In genomic region chr14:99981806-99982205, GRCh38 we compare ENCODE assay signal across 14 cellular contexts.
DNase-seq lines count a peak whose midpoint lies in the region; ATAC-seq, FAIRE-seq and TF ChIP-seq lines count a peak whose summit lies in the region.
"Had no signal": no experiment of that assay in that cellular context is flagged by ENCODE, and none has a peak within 500 bp of the region (broad histone marks: within the 10 kb centered on the region; RNA-seq: fewer than 3 reads in every experiment).

No MANE protein-coding gene starts in this region.

- H3K36me3 ChIP-seq in KOPT-K1 (ENCODE audit: insufficient read depth, low read length) = peaks cover 17% of the 10 kb centered on the region
- H3K36me3 ChIP-seq in K562 (ENCODE audit: control insufficient read depth, insufficient read depth, low read length) = no peaks in the 10 kb centered on the region
- no peaks in the 10 kb centered on the region for H3K36me3 ChIP-seq in osteoblast (ENCODE audit: insufficient read depth, low read length)
- H3K36me3 ChIP-seq: HAP-1, pancreas, suprapubic skin, upper lobe of left lung had no signal

- FAIRE-seq in K562 (lab: Jason Lieb, UNC) = peak; percentile 69
- FAIRE-seq: pancreas had no signal

- POLR2A ChIA-PET in K562 (lab: Yijun Ruan, JAX) = interaction anchor here (0.7 to 1.8 kb wide), 2 partner anchors 9 to 245 kb away, joined by 3 to 5 read pairs; no protein-coding TSS in a partner anchor

- H3K9ac ChIP-seq in K562 (ENCODE audit: insufficient read depth in 1 of 2, low read depth in 2 of 2, low read length in 2 of 2) = no peak overlapping the region

- in situ Hi-C loops in G401 (cut with HindIII; ENCODE audit: low sequenced_read_pairs) (no loop called here), K562 (cut with MboI) (loop anchor here (10.0 kb wide), 1 partner anchor 133 kb away; no protein-coding TSS in a partner anchor)

- H3K27me3 ChIP-seq in K562 (ENCODE audit: control insufficient read depth in 2 of 2, insufficient read depth in 2 of 2, low read length in 2 of 2) = no peaks in the 10 kb centered on the region
- H3K27me3 ChIP-seq in osteoblast (ENCODE audit: insufficient read depth, low read length) = no peaks in the 10 kb centered on the region
- H3K27me3 ChIP-seq: hepatocyte, pancreas, suprapubic skin, upper lobe of left lung had no signal

- no peak for TF ChIP-seq RAD21 in K562 (CRISPR knock-in tag; conservative IDR thresholded peaks at IDR 0.05 in 1 of 2, IDR thresholded peaks at IDR 0.05 in 1 of 2)

- 29% methylated on average over 5 of the region's 5 CpGs for WGBS in K562 (ENCODE audit: insufficient coverage, low coverage, missing lambda C conversion rate)

- no peak for TF ChIP-seq CTCF in K562 (IDR thresholded peaks at IDR 0.05 in 2 of 3, conservative IDR thresholded peaks at IDR 0.05 in 1 of 3; ENCODE audit: insufficient read depth in 2 of 3, low read depth in 1 of 3, low read length in 3 of 3)
- no peak for TF ChIP-seq CTCF in osteoblast (IDR thresholded peaks at IDR 0.05; ENCODE audit: extremely low read depth, low read depth, low read length)

- H3K27ac ChIP-seq in KOPT-K1 (ENCODE audit: low read depth, low read length, poor library complexity, severe bottlenecking) = peak overlapping the region; percentile 62
- H3K27ac ChIP-seq in K562 (ENCODE audit: extremely low read depth, low read depth, low read length) = no peak overlapping the region
- no peak overlapping the region for H3K27ac ChIP-seq in osteoblast (ENCODE audit: low read depth, low read length)
- H3K27ac ChIP-seq: hepatocyte, pancreas, skin epidermis, suprapubic skin, upper lobe of left lung had no signal

- H3K9me3 ChIP-seq in KOPT-K1 (ENCODE audit: insufficient read depth, low read length, poor library complexity, severe bottlenecking) (peaks cover 11% of the 10 kb centered on the region), K562 (replicated peaks; ENCODE audit: control insufficient read depth, insufficient read depth, low read depth, low read length) (no peaks in the 10 kb centered on the region), osteoblast (ENCODE audit: low read depth, low read length) (no peaks in the 10 kb centered on the region)
- H3K9me3 ChIP-seq: pancreas, suprapubic skin, upper lobe of left lung had no signal

- DNase-seq in G401 (ENCODE audit: low spot score) = peak; percentile 39
- DNase-seq in K562 (ENCODE audit: extremely low read depth in 1 of 4, low spot score in 3 of 4) = no peak
- DNase-seq in osteoblast (ENCODE audit: insufficient read length, low spot score, missing footprints) = no peak
- DNase-seq in stimulated activated naive CD4-positive, alpha-beta T cell (lab: John Stamatoyannopoulos, UW) = no peak
- no peak for DNase-seq in NCI-H2227 (lab: John Stamatoyannopoulos, UW; ENCODE audit: unreplicated experiment)
- DNase-seq: stimulated activated naive B cell treated with anti-CD40 and anti-IgM and Interleukin-4, amounts not matched to agents 10 μg/mL and 1 μg/mL and 100 μg/mL, for 72 hours had no signal

- H4K20me1 ChIP-seq in K562 (replicated peaks; ENCODE audit: control insufficient read depth, insufficient read depth, low read length) (no peaks in the 10 kb centered on the region), osteoblast (ENCODE audit: insufficient read depth, low read length) (no peaks in the 10 kb centered on the region)

- ATAC-seq in K562 = peak; percentile 73
- no peak for ATAC-seq in GM19351 (IDR thresholded peaks at IDR 0.05; ENCODE audit: unreplicated experiment)

- H3K4me1 ChIP-seq in K562 (replicated peaks in 1 of 2; ENCODE audit: control insufficient read depth in 2 of 2, insufficient read depth in 2 of 2, low read length in 2 of 2) (peaks cover 2 to 7% of the 10 kb centered on the region in 2 experiments; a peak in 3 of 5 replicates), osteoblast (ENCODE audit: insufficient read depth, low read length) (peaks cover 4% of the 10 kb centered on the region)
- H3K4me1 ChIP-seq: HAP-1 had no signal

- H3K4me2 ChIP-seq in K562 (ENCODE audit: insufficient read depth, low read length) = peak overlapping the region; percentile 53
- peak overlapping the region; percentile 41 for H3K4me2 ChIP-seq in osteoblast (ENCODE audit: insufficient read depth, low read length)

- TF ChIP-seq POLR2A in K562 (conservative IDR thresholded peaks at IDR 0.05) = no peak

- H3K4me3 ChIP-seq in K562 (no peak overlapping the region), osteoblast (ENCODE audit: insufficient read depth, low read length) (no peak overlapping the region)
- H3K4me3 ChIP-seq: HAP-1, hepatocyte, pancreas, skin epidermis, suprapubic skin, upper lobe of left lung had no signal

- CTCF ChIA-PET in K562 (lab: Yijun Ruan, JAX; ENCODE audit: low intra/inter-chr PET ratio) = interaction anchor here (1.2 to 2.0 kb wide), 4 partner anchors 43 to 211 kb away, joined by 4 to 15 read pairs (median 8); no protein-coding TSS in a partner anchor

- no TSS peak for BruUV-seq in K562 (replicated peaks; lab: Mats Ljungman, UMichigan)

- no peaks in the 10 kb centered on the region for H3K9me1 ChIP-seq in K562 (ENCODE audit: control insufficient read depth, insufficient read depth, low read length)

- H3K79me2 ChIP-seq in K562 (ENCODE audit: control insufficient read depth, insufficient read depth, low read length) = peaks cover 37% of the 10 kb centered on the region
- H3K79me2 ChIP-seq in osteoblast (ENCODE audit: insufficient read depth, low read length) = peaks cover 17% of the 10 kb centered on the region

- TF ChIP-seq EP300 in K562 (IDR thresholded peaks at IDR 0.05; ENCODE audit: low read length) = no peak

- intact Hi-C loops in K562 (cut with micrococcal nuclease) = loop anchor here (1.0 to 10.0 kb wide), 5 partner anchors 43 to 393 kb away; partner anchors contain the start of genes EVL and WDR25

- H2AFZ ChIP-seq in K562 (ENCODE audit: low read depth, low read length) = no peak overlapping the region; the same call in 1 of the 2 replicates
- H2AFZ ChIP-seq in osteoblast (ENCODE audit: low read length) = no peak overlapping the region
- H2AFZ ChIP-seq: hepatocyte had no signal

TF ChIP-seq in K562, 482 proteins besides CTCF, POLR2A, EP300 and RAD21 (continues in another document):
- TF ChIP-seq SIN3A (IDR thresholded peaks at IDR 0.05; ENCODE audit: borderline replicate concordance in 2 of 2, control insufficient read depth in 1 of 2, low read depth in 2 of 2, low read length in 2 of 2) = no peak
- no peak for TF ChIP-seq ZSCAN32 (CRISPR knock-in tag; IDR thresholded peaks at IDR 0.05)
- no peak for TF ChIP-seq TAF15 (IDR thresholded peaks at IDR 0.05; ENCODE audit: low read depth, low read length)
- TF ChIP-seq U2AF2 (optimal IDR thresholded peaks at IDR 0.05; ENCODE audit: low read depth, low read length) = no peak
- no peak for TF ChIP-seq TFAP4 (CRISPR knock-in tag; IDR thresholded peaks at IDR 0.05; ENCODE audit: borderline replicate concordance)
- TF ChIP-seq ZNF280B (CRISPR knock-in tag; IDR thresholded peaks at IDR 0.05) = no peak
- TF ChIP-seq, protein P1, sequence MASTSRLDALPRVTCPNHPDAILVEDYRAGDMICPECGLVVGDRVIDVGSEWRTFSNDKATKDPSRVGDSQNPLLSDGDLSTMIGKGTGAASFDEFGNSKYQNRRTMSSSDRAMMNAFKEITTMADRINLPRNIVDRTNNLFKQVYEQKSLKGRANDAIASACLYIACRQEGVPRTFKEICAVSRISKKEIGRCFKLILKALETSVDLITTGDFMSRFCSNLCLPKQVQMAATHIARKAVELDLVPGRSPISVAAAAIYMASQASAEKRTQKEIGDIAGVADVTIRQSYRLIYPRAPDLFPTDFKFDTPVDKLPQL (IDR thresholded peaks at IDR 0.05; ENCODE audit: extremely low read depth, insufficient read length) = no peak
- TF ChIP-seq SIRT6 (IDR thresholded peaks at IDR 0.05; ENCODE audit: low read depth, low read length) = no peak
- no peak for TF ChIP-seq COPS2 (conservative IDR thresholded peaks at IDR 0.05)
- TF ChIP-seq FOXA3 (CRISPR knock-in tag; conservative IDR thresholded peaks at IDR 0.05 in 1 of 2, IDR thresholded peaks at IDR 0.05 in 1 of 2) = no peak
- TF ChIP-seq IFI16 (CRISPR knock-in tag; IDR thresholded peaks at IDR 0.05) = no peak
- TF ChIP-seq MCM7 (IDR thresholded peaks at IDR 0.05) = no peak
- no peak for TF ChIP-seq KDM5B (IDR thresholded peaks at IDR 0.05; ENCODE audit: insufficient replicate concordance, low read depth, low read length)
- no peak for TF ChIP-seq GATAD2A (IDR thresholded peaks at IDR 0.05)
